Comparison of ENCODE assay signal across 1 cellular context in genomic region chr14:105490318-105490571, GRCh38.
TF ChIP-seq lines count a peak whose summit lies in the region.

No MANE protein-coding gene starts in this region.

TF ChIP-seq in H1, 55 proteins besides CTCF, POLR2A, EP300 and RAD21:
- TF ChIP-seq POLR2AphosphoS5 (IDR thresholded peaks at IDR 0.05; ENCODE audit: low read depth, low read length): no peak
- TF ChIP-seq KDM4A (IDR thresholded peaks at IDR 0.05; ENCODE audit: low read depth, low read length, severe bottlenecking): peak; percentile 95
- TF ChIP-seq, protein P1, sequence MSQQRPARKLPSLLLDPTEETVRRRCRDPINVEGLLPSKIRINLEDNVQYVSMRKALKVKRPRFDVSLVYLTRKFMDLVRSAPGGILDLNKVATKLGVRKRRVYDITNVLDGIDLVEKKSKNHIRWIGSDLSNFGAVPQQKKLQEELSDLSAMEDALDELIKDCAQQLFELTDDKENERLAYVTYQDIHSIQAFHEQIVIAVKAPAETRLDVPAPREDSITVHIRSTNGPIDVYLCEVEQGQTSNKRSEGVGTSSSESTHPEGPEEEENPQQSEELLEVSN (IDR thresholded peaks at IDR 0.05): no peak
- no peak for TF ChIP-seq TEAD4 (IDR thresholded peaks at IDR 0.05; ENCODE audit: low read depth, low read length)
- TF ChIP-seq NRF1 (IDR thresholded peaks at IDR 0.05; ENCODE audit: low read depth, low read length): no peak
- no peak for TF ChIP-seq CBX8 (IDR thresholded peaks at IDR 0.05; ENCODE audit: borderline replicate concordance, low read depth, low read length)
- TF ChIP-seq SIX5 (IDR thresholded peaks at IDR 0.05; ENCODE audit: low read depth, low read length): no peak
